ENCODE assay signal across 12 cellular contexts in the genomic region with DNA sequence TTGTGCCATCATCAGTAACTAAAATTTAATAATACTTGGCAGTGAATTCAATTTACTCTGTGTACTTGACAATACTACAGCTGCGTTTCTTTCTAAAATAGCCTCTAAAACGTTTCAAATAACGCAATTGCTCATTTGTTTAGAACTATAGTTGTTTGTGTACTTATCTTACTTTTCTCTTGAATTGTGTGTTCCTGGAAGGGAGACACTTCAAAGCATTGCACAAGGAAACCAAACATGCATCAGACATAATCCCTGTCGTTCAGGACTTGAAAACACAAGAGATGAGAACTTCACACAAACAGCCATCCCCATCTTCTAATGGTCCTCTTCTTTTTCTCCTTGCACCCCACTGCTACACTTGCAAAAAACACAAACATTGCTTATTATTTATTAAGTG. TPM values are rescaled to one million over a fixed set of nuclear protein-coding genes. Genes with fewer than 3 reads are reported as not detected.
A peak's percentile ranks its signal among the peaks of the same experiment; 100 is the strongest.
DNase-seq lines count a peak whose midpoint lies in the region; ATAC-seq, FAIRE-seq and TF ChIP-seq lines count a peak whose summit lies in the region.
"Had no signal": no experiment of that assay in that cellular context is flagged by ENCODE, and none has a peak within 500 bp of the region (broad histone marks: within the 10 kb centered on the region; RNA-seq: fewer than 3 reads in every experiment).

No MANE protein-coding gene starts in this region.

- no peaks in the 10 kb centered on the region for H3K36me3 ChIP-seq in skeletal muscle satellite cell (ENCODE audit: insufficient read depth, low read length)

- peak overlapping the region; percentile 54 for H3K9ac ChIP-seq in skeletal muscle satellite cell (ENCODE audit: low read depth, low read length)

- DNase-seq in HTR-8/SVneo (ENCODE audit: insufficient read length, low spot score), result no peak
- no peak for DNase-seq in coronary artery (ENCODE audit: low spot score)
- DNase-seq in amniotic stem cell (lab: John Stamatoyannopoulos, UW), result no peak
- DNase-seq: body of pancreas, DMS153, NCI-H2171 had no signal

- FAIRE-seq in HTR-8/SVneo (lab: Jason Lieb, UNC) (peak; percentile 75), colon (lab: Jason Lieb, UNC) (peak; percentile 47)

- no peak overlapping the region for H3K4me3 ChIP-seq in skeletal muscle satellite cell (ENCODE audit: low read length)
- no peak overlapping the region for H3K4me3 ChIP-seq in coronary artery
- H3K4me3 ChIP-seq: body of pancreas had no signal

- H3K9me3 ChIP-seq in skeletal muscle satellite cell (replicated peaks; ENCODE audit: low read length), result no peaks in the 10 kb centered on the region
- H3K9me3 ChIP-seq: body of pancreas had no signal

- H3K27me3 ChIP-seq in skeletal muscle satellite cell (ENCODE audit: control insufficient read depth, insufficient read depth, low read length), result no peaks in the 10 kb centered on the region
- H3K27me3 ChIP-seq: body of pancreas had no signal

- TF ChIP-seq CTCF in coronary artery (IDR thresholded peaks at IDR 0.05), result no peak

- peaks cover 84% of the 10 kb centered on the region for H3K4me1 ChIP-seq in skeletal muscle satellite cell (ENCODE audit: control insufficient read depth, insufficient read depth, low read length)

- ATAC-seq in GM18909 (IDR thresholded peaks at IDR 0.05; ENCODE audit: poor library complexity, unreplicated experiment), result peak; percentile 8
- no peak for ATAC-seq in GM21825 (IDR thresholded peaks at IDR 0.05; ENCODE audit: unreplicated experiment)

- H3K27ac ChIP-seq in coronary artery, result no peak overlapping the region
- H3K27ac ChIP-seq: epithelial cell of prostate had no signal

- H3K4me2 ChIP-seq in skeletal muscle satellite cell (ENCODE audit: low read length), result no peak overlapping the region

RNA-seq across cellular contexts. Expression of a gene that starts 38.4 kb away (rescaled TPM):
- total RNA-seq in skeletal muscle satellite cell (2012; rRNA removed), result 29.2 and 31.2 TPM in 2 replicates
- total RNA-seq: temporal lobe had no signal
